ENCODE assay signal across 1 cellular context in the genomic region with DNA sequence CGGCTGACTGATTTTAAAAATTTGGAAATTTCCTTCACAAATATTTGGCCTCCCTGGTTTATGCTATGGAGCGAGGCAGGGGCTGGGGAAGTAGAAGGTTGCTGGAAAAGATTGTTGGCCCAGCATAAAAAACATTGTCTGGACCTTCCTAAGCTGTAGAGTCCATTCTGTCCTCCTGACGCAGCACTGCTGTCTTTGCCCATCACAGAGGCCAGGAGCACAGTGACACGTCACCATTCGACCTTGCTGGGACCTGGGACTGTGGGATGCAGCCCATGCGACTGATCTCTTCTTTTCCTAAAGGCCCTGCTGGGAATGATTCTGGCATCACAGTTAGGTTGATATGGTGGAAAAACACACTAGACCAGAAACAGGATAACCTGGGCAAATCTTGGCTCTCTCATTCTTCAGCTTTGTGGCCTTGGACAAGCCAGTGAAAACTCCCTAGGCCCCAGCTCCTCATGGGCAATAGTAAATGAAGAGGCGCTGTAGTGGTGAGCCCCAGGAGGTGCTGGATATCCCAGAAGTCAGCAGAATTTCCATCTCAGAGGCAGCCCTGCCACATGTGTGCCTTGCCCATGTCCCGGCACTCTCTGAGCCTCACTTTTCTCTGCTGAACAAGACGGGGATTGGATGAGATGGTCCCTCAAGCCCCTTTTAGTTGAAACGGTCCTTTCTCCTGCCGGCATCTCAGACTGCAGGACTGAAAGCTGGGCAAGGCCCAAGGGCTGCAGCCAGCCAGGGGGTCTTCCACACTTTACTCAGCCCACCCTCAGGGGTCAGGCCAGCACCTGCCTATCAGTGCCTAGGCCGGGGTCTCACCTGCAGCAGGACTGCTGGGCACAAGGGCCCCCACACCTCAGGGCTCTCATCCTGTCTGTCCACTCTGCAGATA.
TF ChIP-seq lines count a peak whose summit lies in the region.

No MANE protein-coding gene starts in this region.

TF ChIP-seq in SK-N-SH treated with all-trans-retinoic acid at 6 μM for 48 hours, 23 proteins besides CTCF, POLR2A, EP300 and RAD21 (continued from another document):
- TF ChIP-seq CREB5 (CRISPR knock-in tag; IDR thresholded peaks at IDR 0.05; ENCODE audit: low read depth) (no peak), ARNTL (CRISPR knock-in tag; IDR thresholded peaks at IDR 0.05; ENCODE audit: borderline replicate concordance, low read depth) (no peak), CSDC2 (CRISPR knock-in tag; IDR thresholded peaks at IDR 0.05) (no peak)
